ENCODE assay signal across 8 cellular contexts in genomic region chr5:141651728-141652105, GRCh38. TPM values are rescaled to one million over a fixed set of nuclear protein-coding genes. Genes with fewer than 3 reads are reported as not detected.
DNase-seq lines count a peak whose midpoint lies in the region; ATAC-seq and TF ChIP-seq lines count a peak whose summit lies in the region.

No MANE protein-coding gene starts in this region.

- no peaks in the 10 kb centered on the region; the same call in 1 of the 2 replicates for H3K27me3 Mint-ChIP-seq in HFFc6 (ENCODE audit: insufficient read depth)

- H3K27ac Mint-ChIP-seq in HFFc6: no peak overlapping the region
- H3K27ac Mint-ChIP-seq in activated naive CD4-positive, alpha-beta T cell treated with anti-CD3 and anti-CD28 coated beads, Interleukin-2, amount 50 U/mL, for 72 hours: peak overlapping the region; percentile 20 to 87

- no peaks in the 10 kb centered on the region for H3F3A ChIP-seq in smooth muscle cell (ENCODE audit: low read depth)

- H3K9me3 ChIP-seq in iPS-15b (ENCODE audit: control insufficient read depth, insufficient read depth, low read length) (no peaks in the 10 kb centered on the region), smooth muscle cell (replicated peaks; ENCODE audit: low read depth) (no peaks in the 10 kb centered on the region)

- H3K27me3 ChIP-seq in iPS-15b (ENCODE audit: control insufficient read depth, insufficient read depth, low read length) (no peaks in the 10 kb centered on the region), smooth muscle cell (ENCODE audit: low read depth) (no peaks in the 10 kb centered on the region)

- no peaks in the 10 kb centered on the region for H3K79me2 ChIP-seq in smooth muscle cell (ENCODE audit: low read depth)

- peaks cover 16% of the 10 kb centered on the region for H3K36me3 ChIP-seq in iPS-15b (ENCODE audit: control insufficient read depth, insufficient read depth, low read length)
- no peaks in the 10 kb centered on the region for H3K36me3 ChIP-seq in smooth muscle cell (ENCODE audit: low read depth)

- H3K4me1 Mint-ChIP-seq in HFFc6 (ENCODE audit: low read depth): peaks cover 49% of the 10 kb centered on the region

- peak overlapping the region; percentile 94 for H3K4me3 Mint-ChIP-seq in HFFc6

- no peak for ATAC-seq in activated naive CD4-positive, alpha-beta T cell treated with anti-CD3 and anti-CD28 coated beads, Interleukin-2, amount 50 U/mL, for 72 hours
- no peak for ATAC-seq in HG02571 (IDR thresholded peaks at IDR 0.05; ENCODE audit: unreplicated experiment)
- no peak for ATAC-seq in GM21723 (IDR thresholded peaks at IDR 0.05; ENCODE audit: unreplicated experiment)

- H3K9ac ChIP-seq in iPS-15b (ENCODE audit: low read depth, low read length) (no peak overlapping the region), smooth muscle cell (ENCODE audit: low read depth) (peak overlapping the region; percentile 29)

- no peak for TF ChIP-seq CTCF in HFFc6 (IDR thresholded peaks at IDR 0.05)
- TF ChIP-seq CTCF in smooth muscle cell (IDR thresholded peaks at IDR 0.05; ENCODE audit: borderline replicate concordance, insufficient read depth, poor library complexity, severe bottlenecking): no peak

- DNase-seq in HFFc6 (no peak), smooth muscle cell (lab: John Stamatoyannopoulos, UW; ENCODE audit: unreplicated experiment) (no peak), activated gamma-delta T cell treated with Interleukin-2 at 50 U/mL for 16 hours (no peak), NCI-H446 (lab: John Stamatoyannopoulos, UW) (no peak)
- no peak for DNase-seq in activated naive CD4-positive, alpha-beta T cell treated with anti-CD3 and anti-CD28 coated beads, Interleukin-2, amount 50 U/mL, for 72 hours (ENCODE audit: low spot score in 2 of 2)

- peak overlapping the region; percentile 70 for H2AFZ ChIP-seq in smooth muscle cell (ENCODE audit: low read depth)

- no peaks in the 10 kb centered on the region for H4K20me1 ChIP-seq in smooth muscle cell (ENCODE audit: low read depth)

- H3K36me3 Mint-ChIP-seq in HFFc6 (ENCODE audit: low read depth): peaks cover 46% of the 10 kb centered on the region
- no peaks in the 10 kb centered on the region for H3K36me3 Mint-ChIP-seq in activated naive CD4-positive, alpha-beta T cell treated with anti-CD3 and anti-CD28 coated beads, Interleukin-2, amount 50 U/mL, for 72 hours

- WGBS in smooth muscle cell (ENCODE audit: low lambda C conversion rate): 61% methylated on average over 9 of the region's 9 CpGs

- no peaks in the 10 kb centered on the region for H3K9me3 Mint-ChIP-seq in HFFc6
- H3K9me3 Mint-ChIP-seq in activated naive CD4-positive, alpha-beta T cell treated with anti-CD3 and anti-CD28 coated beads, Interleukin-2, amount 50 U/mL, for 72 hours: no peaks in the 10 kb centered on the region

- H3K4me2 ChIP-seq in smooth muscle cell: peak overlapping the region; percentile 95

- H3K4me1 ChIP-seq in iPS-15b (ENCODE audit: control insufficient read depth, insufficient read depth, low read length): no peaks in the 10 kb centered on the region
- H3K4me1 ChIP-seq in smooth muscle cell (ENCODE audit: low read depth): peaks cover 3% of the 10 kb centered on the region

- H3K4me3 ChIP-seq in iPS-15b (ENCODE audit: low read depth, low read length): peak overlapping the region; percentile 66
- peak overlapping the region; percentile 66 for H3K4me3 ChIP-seq in smooth muscle cell

- H3K27ac ChIP-seq in smooth muscle cell (ENCODE audit: low read depth): no peak overlapping the region

RNA-seq across cellular contexts. Expression of gene FCHSD1, which starts 0.5 kb away (rescaled TPM):
- 10 to 100 TPM; 20.8 to 31.7 (median 25.3) TPM for total RNA-seq in HFFc6 (2021; fragmentation: NEBNext Ultra II Directional; extraction: Animal tissue kit (Norgen Biotek cat#: 25700))
- total RNA-seq in activated naive CD4-positive, alpha-beta T cell treated with anti-CD3 and anti-CD28 coated beads, Interleukin-2, amount 50 U/mL, for 72 hours: 10 to 100 TPM; 44.9 to 62.9 TPM
- 15.6 and 16.4 TPM in 2 replicates for total RNA-seq in smooth muscle cell
- polyA plus RNA-seq in smooth muscle cell: 15.7 and 35.8 TPM in 2 replicates

RNA-seq across cellular contexts. Expression of gene RELL2, which starts 14.9 kb away (rescaled TPM):
- 1 to 10 TPM; 2.2 to 4.4 (median 3.0) TPM for total RNA-seq in HFFc6 (2021; fragmentation: NEBNext Ultra II Directional; extraction: Animal tissue kit (Norgen Biotek cat#: 25700))
- 10 to 100 TPM; 22.2 to 34.2 TPM for total RNA-seq in activated naive CD4-positive, alpha-beta T cell treated with anti-CD3 and anti-CD28 coated beads, Interleukin-2, amount 50 U/mL, for 72 hours
- 2.6 and 4.2 TPM in 2 replicates for total RNA-seq in smooth muscle cell
- polyA plus RNA-seq in smooth muscle cell: 7.4 and 8.7 TPM in 2 replicates

RNA-seq across cellular contexts. Expression of gene HDAC3, which starts 15.1 kb away (rescaled TPM):
- 10 to 100 TPM; 52.1 to 63.7 (median 55.1) TPM for total RNA-seq in HFFc6 (2021; fragmentation: NEBNext Ultra II Directional; extraction: Animal tissue kit (Norgen Biotek cat#: 25700))
- total RNA-seq in activated naive CD4-positive, alpha-beta T cell treated with anti-CD3 and anti-CD28 coated beads, Interleukin-2, amount 50 U/mL, for 72 hours: 100 to 1,000 TPM in 1 of 2 donors, 10 to 100 TPM in 1; 70.7 to 110 TPM
- total RNA-seq in smooth muscle cell: 47.4 and 50.2 TPM in 2 replicates
- 66.9 and 79.8 TPM in 2 replicates for polyA plus RNA-seq in smooth muscle cell

RNA-seq across cellular contexts. Expression of gene ARAP3, which starts 30.3 kb away (rescaled TPM):
- total RNA-seq in HFFc6 (2021; fragmentation: NEBNext Ultra II Directional; extraction: Animal tissue kit (Norgen Biotek cat#: 25700)): 10 to 100 TPM in 5 of 6 experiments, 1 to 10 TPM in 1; 9.0 to 14.7 (median 13.2) TPM
- total RNA-seq in activated naive CD4-positive, alpha-beta T cell treated with anti-CD3 and anti-CD28 coated beads, Interleukin-2, amount 50 U/mL, for 72 hours: 1 to 10 TPM; 2.7 to 8.3 TPM
- 4.7 and 9.4 TPM in 2 replicates for total RNA-seq in smooth muscle cell
- polyA plus RNA-seq in smooth muscle cell: 11.1 and 12.9 TPM in 2 replicates

RNA-seq across cellular contexts. Expression of gene DIAPH1, which starts 32.9 kb away (rescaled TPM):
- 100 to 1,000 TPM; 105 to 119 (median 109) TPM for total RNA-seq in HFFc6 (2021; fragmentation: NEBNext Ultra II Directional; extraction: Animal tissue kit (Norgen Biotek cat#: 25700))
- 100 to 1,000 TPM; 184 to 216 TPM for total RNA-seq in activated naive CD4-positive, alpha-beta T cell treated with anti-CD3 and anti-CD28 coated beads, Interleukin-2, amount 50 U/mL, for 72 hours
- 25.2 and 26.7 TPM in 2 replicates for total RNA-seq in smooth muscle cell
- polyA plus RNA-seq in smooth muscle cell: 15.4 and 34.7 TPM in 2 replicates
